In genomic region chr7:151038951-151039849, GRCh38 we compare ENCODE assay signal across 1 cellular context.
TF ChIP-seq lines count a peak whose summit lies in the region.

No MANE protein-coding gene starts in this region.

TF ChIP-seq in HEK293, 187 proteins besides CTCF, POLR2A, EP300 and RAD21 (continued from another document and continues in another):
- TF ChIP-seq PBX3 (CRISPR knock-in tag; IDR thresholded peaks at IDR 0.05) (no peak), GLI2 (tag by site-specific recombination; IDR thresholded peaks at IDR 0.05; ENCODE audit: borderline replicate concordance, low read depth) (no peak), ZNF114 (tag by site-specific recombination; IDR thresholded peaks at IDR 0.05) (no peak), ZNF121 (tag by site-specific recombination; IDR thresholded peaks at IDR 0.05) (no peak), MYNN (tag by site-specific recombination; IDR thresholded peaks at IDR 0.05; ENCODE audit: borderline replicate concordance) (no peak), ZNF416 (tag by site-specific recombination; IDR thresholded peaks at IDR 0.05) (no peak), ZNF501 (tag by site-specific recombination; IDR thresholded peaks at IDR 0.05) (no peak), ZNF624 (tag by site-specific recombination; IDR thresholded peaks at IDR 0.05) (no peak), HOXA7 (CRISPR knock-in tag; IDR thresholded peaks at IDR 0.05; ENCODE audit: borderline replicate concordance) (no peak), ZNF518A (tag by site-specific recombination; conservative IDR thresholded peaks at IDR 0.05; ENCODE audit: low read depth) (no peak), ZNF404 (tag by site-specific recombination; IDR thresholded peaks at IDR 0.05) (no peak), ZNF600 (tag by site-specific recombination; IDR thresholded peaks at IDR 0.05) (peak; percentile 77), ZNF837 (tag by site-specific recombination; IDR thresholded peaks at IDR 0.05) (no peak), ZNF169 (tag by site-specific recombination; IDR thresholded peaks at IDR 0.05) (no peak), ZNF626 (tag by site-specific recombination; IDR thresholded peaks at IDR 0.05) (no peak), ZNF561 (tag by site-specific recombination; IDR thresholded peaks at IDR 0.05; ENCODE audit: borderline replicate concordance) (0 out of 2 replicates have a peak, but pooled peaks have one; percentile 56), ZSCAN5A (tag by site-specific recombination; IDR thresholded peaks at IDR 0.05) (no peak), ZFP3 (tag by site-specific recombination; IDR thresholded peaks at IDR 0.05; ENCODE audit: low read depth) (no peak), RBAK (tag by site-specific recombination; IDR thresholded peaks at IDR 0.05) (no peak), ZNF324 (tag by site-specific recombination; IDR thresholded peaks at IDR 0.05) (0 out of 2 replicates have a peak, but pooled peaks have one; percentile 41), ZNF37A (tag by site-specific recombination; IDR thresholded peaks at IDR 0.05) (no peak), ZNF133 (tag by site-specific recombination; IDR thresholded peaks at IDR 0.05) (no peak), SP2 (tag by site-specific recombination; IDR thresholded peaks at IDR 0.05) (peak; percentile 33; the same call in 1 of the 2 replicates), ZNF571 (tag by site-specific recombination; IDR thresholded peaks at IDR 0.05) (no peak), ZBTB21 (tag by site-specific recombination; IDR thresholded peaks at IDR 0.05) (no peak), ZNF768 (tag by site-specific recombination; IDR thresholded peaks at IDR 0.05) (no peak), REPIN1 (tag by site-specific recombination; IDR thresholded peaks at IDR 0.05; ENCODE audit: low read depth) (no peak), ZSCAN18 (tag by site-specific recombination; IDR thresholded peaks at IDR 0.05) (no peak), SCRT1 (tag by site-specific recombination; IDR thresholded peaks at IDR 0.05; ENCODE audit: borderline replicate concordance) (no peak), ZNF132 (tag by site-specific recombination; IDR thresholded peaks at IDR 0.05; ENCODE audit: borderline replicate concordance) (no peak)
- TF ChIP-seq, protein P1, sequence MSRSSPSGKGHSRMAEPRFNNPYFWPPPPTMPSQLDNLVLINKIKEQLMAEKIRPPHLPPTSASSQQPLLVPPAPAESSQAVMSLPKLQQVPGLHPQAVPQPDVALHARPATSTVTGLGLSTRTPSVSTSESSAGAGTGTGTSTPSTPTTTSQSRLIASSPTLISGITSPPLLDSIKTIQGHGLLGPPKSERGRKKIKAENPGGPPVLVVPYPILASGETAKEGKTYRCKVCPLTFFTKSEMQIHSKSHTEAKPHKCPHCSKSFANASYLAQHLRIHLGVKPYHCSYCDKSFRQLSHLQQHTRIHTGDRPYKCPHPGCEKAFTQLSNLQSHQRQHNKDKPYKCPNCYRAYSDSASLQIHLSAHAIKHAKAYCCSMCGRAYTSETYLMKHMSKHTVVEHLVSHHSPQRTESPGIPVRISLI (tag by site-specific recombination; IDR thresholded peaks at IDR 0.05) = no peak
- TF ChIP-seq, protein P2, sequence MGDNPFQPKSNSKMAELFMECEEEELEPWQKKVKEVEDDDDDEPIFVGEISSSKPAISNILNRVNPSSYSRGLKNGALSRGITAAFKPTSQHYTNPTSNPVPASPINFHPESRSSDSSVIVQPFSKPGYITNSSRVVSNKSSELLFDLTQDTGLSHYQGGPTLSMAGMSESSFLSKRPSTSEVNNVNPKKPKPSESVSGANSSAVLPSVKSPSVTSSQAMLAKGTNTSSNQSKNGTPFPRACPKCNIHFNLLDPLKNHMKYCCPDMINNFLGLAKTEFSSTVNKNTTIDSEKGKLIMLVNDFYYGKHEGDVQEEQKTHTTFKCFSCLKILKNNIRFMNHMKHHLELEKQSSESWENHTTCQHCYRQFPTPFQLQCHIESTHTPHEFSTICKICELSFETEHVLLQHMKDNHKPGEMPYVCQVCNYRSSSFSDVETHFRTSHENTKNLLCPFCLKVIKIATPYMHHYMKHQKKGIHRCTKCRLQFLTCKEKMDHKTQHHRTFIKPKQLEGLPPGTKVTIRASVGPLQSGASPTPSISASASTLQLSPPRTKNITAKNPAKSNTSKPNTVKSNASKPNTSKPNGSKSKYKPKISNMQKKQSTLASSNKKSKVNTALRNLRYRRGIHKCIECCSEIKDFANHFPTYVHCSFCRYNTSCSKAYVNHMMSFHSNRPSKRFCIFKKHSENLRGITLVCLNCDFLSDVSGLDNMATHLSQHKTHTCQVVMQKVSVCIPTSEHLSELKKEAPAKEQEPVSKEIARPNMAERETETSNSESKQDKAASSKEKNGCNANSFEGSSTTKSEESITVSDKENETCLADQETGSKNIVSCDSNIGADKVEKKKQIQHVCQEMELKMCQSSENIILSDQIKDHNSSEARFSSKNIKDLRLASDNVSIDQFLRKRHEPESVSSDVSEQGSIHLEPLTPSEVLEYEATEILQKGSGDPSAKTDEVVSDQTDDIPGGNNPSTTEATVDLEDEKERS (tag by site-specific recombination; IDR thresholded peaks at IDR 0.05) = no peak
- TF ChIP-seq, protein P3, sequence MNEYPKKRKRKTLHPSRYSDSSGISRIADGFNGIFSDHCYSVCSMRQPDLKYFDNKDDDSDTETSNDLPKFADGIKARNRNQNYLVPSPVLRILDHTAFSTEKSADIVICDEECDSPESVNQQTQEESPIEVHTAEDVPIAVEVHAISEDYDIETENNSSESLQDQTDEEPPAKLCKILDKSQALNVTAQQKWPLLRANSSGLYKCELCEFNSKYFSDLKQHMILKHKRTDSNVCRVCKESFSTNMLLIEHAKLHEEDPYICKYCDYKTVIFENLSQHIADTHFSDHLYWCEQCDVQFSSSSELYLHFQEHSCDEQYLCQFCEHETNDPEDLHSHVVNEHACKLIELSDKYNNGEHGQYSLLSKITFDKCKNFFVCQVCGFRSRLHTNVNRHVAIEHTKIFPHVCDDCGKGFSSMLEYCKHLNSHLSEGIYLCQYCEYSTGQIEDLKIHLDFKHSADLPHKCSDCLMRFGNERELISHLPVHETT (tag by site-specific recombination; IDR thresholded peaks at IDR 0.05) = no peak
- TF ChIP-seq, protein P4, sequence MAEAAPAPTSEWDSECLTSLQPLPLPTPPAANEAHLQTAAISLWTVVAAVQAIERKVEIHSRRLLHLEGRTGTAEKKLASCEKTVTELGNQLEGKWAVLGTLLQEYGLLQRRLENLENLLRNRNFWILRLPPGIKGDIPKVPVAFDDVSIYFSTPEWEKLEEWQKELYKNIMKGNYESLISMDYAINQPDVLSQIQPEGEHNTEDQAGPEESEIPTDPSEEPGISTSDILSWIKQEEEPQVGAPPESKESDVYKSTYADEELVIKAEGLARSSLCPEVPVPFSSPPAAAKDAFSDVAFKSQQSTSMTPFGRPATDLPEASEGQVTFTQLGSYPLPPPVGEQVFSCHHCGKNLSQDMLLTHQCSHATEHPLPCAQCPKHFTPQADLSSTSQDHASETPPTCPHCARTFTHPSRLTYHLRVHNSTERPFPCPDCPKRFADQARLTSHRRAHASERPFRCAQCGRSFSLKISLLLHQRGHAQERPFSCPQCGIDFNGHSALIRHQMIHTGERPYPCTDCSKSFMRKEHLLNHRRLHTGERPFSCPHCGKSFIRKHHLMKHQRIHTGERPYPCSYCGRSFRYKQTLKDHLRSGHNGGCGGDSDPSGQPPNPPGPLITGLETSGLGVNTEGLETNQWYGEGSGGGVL (tag by site-specific recombination; IDR thresholded peaks at IDR 0.05) = peak; percentile 67
- TF ChIP-seq, protein P5, sequence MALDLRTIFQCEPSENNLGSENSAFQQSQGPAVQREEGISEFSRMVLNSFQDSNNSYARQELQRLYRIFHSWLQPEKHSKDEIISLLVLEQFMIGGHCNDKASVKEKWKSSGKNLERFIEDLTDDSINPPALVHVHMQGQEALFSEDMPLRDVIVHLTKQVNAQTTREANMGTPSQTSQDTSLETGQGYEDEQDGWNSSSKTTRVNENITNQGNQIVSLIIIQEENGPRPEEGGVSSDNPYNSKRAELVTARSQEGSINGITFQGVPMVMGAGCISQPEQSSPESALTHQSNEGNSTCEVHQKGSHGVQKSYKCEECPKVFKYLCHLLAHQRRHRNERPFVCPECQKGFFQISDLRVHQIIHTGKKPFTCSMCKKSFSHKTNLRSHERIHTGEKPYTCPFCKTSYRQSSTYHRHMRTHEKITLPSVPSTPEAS (tag by site-specific recombination; IDR thresholded peaks at IDR 0.05) = peak; percentile 68
- TF ChIP-seq, protein P6, sequence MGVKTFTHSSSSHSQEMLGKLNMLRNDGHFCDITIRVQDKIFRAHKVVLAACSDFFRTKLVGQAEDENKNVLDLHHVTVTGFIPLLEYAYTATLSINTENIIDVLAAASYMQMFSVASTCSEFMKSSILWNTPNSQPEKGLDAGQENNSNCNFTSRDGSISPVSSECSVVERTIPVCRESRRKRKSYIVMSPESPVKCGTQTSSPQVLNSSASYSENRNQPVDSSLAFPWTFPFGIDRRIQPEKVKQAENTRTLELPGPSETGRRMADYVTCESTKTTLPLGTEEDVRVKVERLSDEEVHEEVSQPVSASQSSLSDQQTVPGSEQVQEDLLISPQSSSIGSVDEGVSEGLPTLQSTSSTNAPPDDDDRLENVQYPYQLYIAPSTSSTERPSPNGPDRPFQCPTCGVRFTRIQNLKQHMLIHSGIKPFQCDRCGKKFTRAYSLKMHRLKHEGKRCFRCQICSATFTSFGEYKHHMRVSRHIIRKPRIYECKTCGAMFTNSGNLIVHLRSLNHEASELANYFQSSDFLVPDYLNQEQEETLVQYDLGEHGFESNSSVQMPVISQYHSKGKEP (tag by site-specific recombination; IDR thresholded peaks at IDR 0.05) = no peak
